In genomic region chr15:64193971-64194370, GRCh38 we compare ENCODE assay signal across 12 cellular contexts. TPM values are rescaled to one million over a fixed set of nuclear protein-coding genes. Genes with fewer than 3 reads are reported as not detected.
"Had no signal": no experiment of that assay in that cellular context is flagged by ENCODE, and none has a peak within 500 bp of the region (broad histone marks: within the 10 kb centered on the region; RNA-seq: fewer than 3 reads in every experiment).

No MANE protein-coding gene starts in this region.

- FAIRE-seq: frontal cortex had no signal

- H3K36me3 ChIP-seq: colonic mucosa had no signal

- ATAC-seq: activated naive CD8-positive, alpha-beta T cell treated with anti-CD3 and anti-CD28 coated beads, Interleukin-2, amount 50 U/mL, for 24 hours; naive thymus-derived CD4-positive, alpha-beta T cell; stimulated activated effector memory CD8-positive, alpha-beta T cell treated with anti-CD3 and anti-CD28 coated beads, Interleukin-12 subunit alpha, Interleukin-12 subunit beta, amount 100 ng/mL, for 72 hours had no signal

- H3K27ac ChIP-seq: colonic mucosa, transverse colon had no signal

- H3K4me1 ChIP-seq: colonic mucosa, transverse colon had no signal

- H3K9me3 ChIP-seq: colonic mucosa, transverse colon had no signal

- H3K4me3 ChIP-seq: colonic mucosa, lung, transverse colon had no signal

- DNase-seq: activated CD4-positive, alpha-beta T cell treated with anti-CD3 and anti-CD28 coated beads for 48 hours; activated naive CD4-positive, alpha-beta T cell treated with Interleukin-2 at 50 U/mL for 16 hours; activated naive CD8-positive, alpha-beta T cell treated with anti-CD3 and anti-CD28 coated beads, Interleukin-2, amount 50 U/mL, for 24 hours; colonic mucosa; effector CD4-positive, alpha-beta T cell; naive thymus-derived CD4-positive, alpha-beta T cell; right cardiac atrium; transverse colon had no signal

- H3K27me3 ChIP-seq: colonic mucosa, transverse colon had no signal

RNA-seq across cellular contexts. Expression of gene SNX22, which starts 42.4 kb away (rescaled TPM):
- polyA plus RNA-seq: fibroblast of lung had no signal
